ENCODE assay signal across 23 cellular contexts in genomic region chr22:23778576-23778900, GRCh38. TPM values are rescaled to one million over a fixed set of nuclear protein-coding genes. Genes with fewer than 3 reads are reported as not detected.
"Had no signal": no experiment of that assay in that cellular context is flagged by ENCODE, and none has a peak within 500 bp of the region (broad histone marks: within the 10 kb centered on the region; RNA-seq: fewer than 3 reads in every experiment).

No MANE protein-coding gene starts in this region.

- H3K4me1 Mint-ChIP-seq: central memory CD8-positive, alpha-beta T cell had no signal

- H3K4me3 ChIP-seq: dorsolateral prefrontal cortex, neural progenitor cell, prostate gland, tibial artery had no signal

- ATAC-seq: left colon; natural killer cell treated with Interleukin-12 subunit alpha and Interleukin-12 subunit beta and Interleukin-15 and Interleukin-18, amount 100 ng/mL, for 72 hours; stimulated activated naive CD8-positive, alpha-beta T cell treated with anti-CD3 and anti-CD28 coated beads, Interleukin-15, Interleukin-2, amounts not matched to agents 100 U/mL and 50 U/mL, for 24 hours had no signal

- H3K9ac ChIP-seq: neural progenitor cell, parathyroid adenoma had no signal

- H2AFZ ChIP-seq: neural progenitor cell, parathyroid adenoma had no signal

- H3K9me3 Mint-ChIP-seq: central memory CD8-positive, alpha-beta T cell; natural killer cell treated with Interleukin-12 subunit alpha and Interleukin-12 subunit beta and Interleukin-15 and Interleukin-18, amount 100 ng/mL, for 72 hours; neural progenitor cell had no signal

- H3K9me3 ChIP-seq: prostate gland, tibial artery had no signal

- H3K36me3 ChIP-seq: neural progenitor cell, prostate gland, tibial artery had no signal

- H3K36me3 Mint-ChIP-seq: natural killer cell treated with Interleukin-12 subunit alpha and Interleukin-12 subunit beta and Interleukin-15 and Interleukin-18, amount 100 ng/mL, for 72 hours; neural progenitor cell had no signal

- H3K27ac Mint-ChIP-seq: natural killer cell treated with Interleukin-12 subunit alpha and Interleukin-12 subunit beta and Interleukin-15 and Interleukin-18, amount 100 ng/mL, for 72 hours; neural progenitor cell had no signal

- H3K4me1 ChIP-seq: parathyroid adenoma, prostate gland had no signal

- H3K27me3 ChIP-seq: dorsolateral prefrontal cortex, tibial artery had no signal

- H3K27me3 Mint-ChIP-seq: central memory CD8-positive, alpha-beta T cell had no signal

- H3K27ac ChIP-seq: dorsolateral prefrontal cortex, neural progenitor cell, parathyroid adenoma, prostate gland had no signal

- H3K4me3 Mint-ChIP-seq: central memory CD8-positive, alpha-beta T cell; natural killer cell treated with Interleukin-12 subunit alpha and Interleukin-12 subunit beta and Interleukin-15 and Interleukin-18, amount 100 ng/mL, for 72 hours; neural progenitor cell had no signal

- DNase-seq: cortex of kidney; dorsolateral prefrontal cortex; effector CD8-positive, alpha-beta T cell; foreskin melanocyte; head of caudate nucleus; hippocampal formation; midbrain; occipital lobe; small intestine; stimulated activated CD4-positive, alpha-beta T cell treated with anti-CD3 and anti-CD28 coated beads, Interleukin-12 subunit alpha, Interleukin-12 subunit beta, amount 100 ng/mL, for 4 hours; stimulated activated CD4-positive, alpha-beta T cell treated with anti-CD3 and anti-CD28 coated beads, Interleukin-2, amount 100 ng/mL, for 48 hours; stimulated activated naive CD8-positive, alpha-beta T cell treated with anti-CD3 and anti-CD28 coated beads, Interleukin-15, Interleukin-2, amounts not matched to agents 100 U/mL and 50 U/mL, for 24 hours had no signal

- H3K4me2 ChIP-seq: neural progenitor cell had no signal

- H3K79me2 ChIP-seq: parathyroid adenoma had no signal

RNA-seq across cellular contexts. Expression of gene C22orf15, which starts 15.7 kb away (rescaled TPM):
- total RNA-seq: kidney epithelial cell, left colon, lower leg skin, occipital lobe, prostate gland had no signal

RNA-seq across cellular contexts. Expression of gene VPREB3, which starts 24.3 kb away (rescaled TPM):
- total RNA-seq: kidney epithelial cell, lower leg skin, occipital lobe, prostate gland, temporal lobe, ureter had no signal
